Comparison of ENCODE assay signal across 8 cellular contexts in the genomic region with DNA sequence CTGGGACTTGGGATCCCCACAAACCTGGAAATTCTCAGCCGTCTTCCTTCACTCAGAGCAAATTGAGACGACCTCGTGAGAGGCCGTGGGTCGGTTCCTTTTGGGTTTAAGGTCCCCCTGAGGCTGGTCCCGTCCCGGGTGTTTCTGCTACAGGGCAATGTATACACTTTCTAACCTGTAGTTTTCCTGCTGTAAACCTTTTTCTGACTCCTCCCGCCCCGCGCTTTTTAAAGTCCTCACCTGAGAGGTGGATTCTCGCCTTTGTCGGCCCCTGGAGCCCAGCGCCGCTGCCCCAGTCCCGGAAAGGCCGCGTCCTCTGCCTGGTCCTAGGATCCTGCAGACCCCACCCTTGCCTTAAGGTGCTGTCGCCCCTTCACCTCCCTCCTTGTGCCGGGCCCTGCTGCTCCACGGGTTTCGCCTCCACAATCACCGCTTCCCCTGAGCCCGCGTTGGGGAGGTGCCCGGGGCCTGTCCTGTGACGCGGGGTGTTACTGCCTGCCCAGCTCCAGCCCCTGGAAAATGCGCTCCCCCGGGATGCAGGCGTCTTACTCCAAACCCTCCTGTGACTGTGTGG. TPM values are rescaled to one million over a fixed set of nuclear protein-coding genes. Genes with fewer than 3 reads are reported as not detected.
DNase-seq lines count a peak whose midpoint lies in the region; ATAC-seq and TF ChIP-seq lines count a peak whose summit lies in the region.

No MANE protein-coding gene starts in this region.

- H3K36me3 ChIP-seq in esophagus muscularis mucosa, result peaks cover 0 to 24% (median 15%) of the 10 kb centered on the region in 4 donors

- H3K27ac Mint-ChIP-seq in WTC11, result peak overlapping the region; percentile 70
- peak overlapping the region; percentile 88 to 99 (median 97) for H3K27ac Mint-ChIP-seq in nephron

- CTCF ChIA-PET in WTC11 (lab: Charles Lee), result interaction anchor here (1.0 to 2.4 kb wide), 9 partner anchors 8 to 361 kb away, joined by 3 to 9 read pairs (median 5); a partner anchor contains a TSS

- H3K27me3 ChIP-seq in esophagus muscularis mucosa, result no peaks in the 10 kb centered on the region

- POLR2A ChIA-PET in WTC11 (lab: Charles Lee), result interaction anchor here (1.0 kb wide), 1 partner anchor 10 kb away, joined by 3 read pairs; no protein-coding TSS in a partner anchor

- TF ChIP-seq CTCF in WTC11 (IDR thresholded peaks at IDR 0.05) (no peak), esophagus muscularis mucosa (IDR thresholded peaks at IDR 0.05) (no peak), nephron (IDR thresholded peaks at IDR 0.05; ENCODE audit: unreplicated experiment in 3 of 3) (no peak)

- no peak for TF ChIP-seq POLR2A in esophagus muscularis mucosa (IDR thresholded peaks at IDR 0.05; ENCODE audit: low read depth)

- TF ChIP-seq EP300 in esophagus muscularis mucosa (IDR thresholded peaks at IDR 0.05), result no peak

- WGBS in esophagus muscularis mucosa, result under 1% methylated on average over 26 of the region's 30 CpGs

- no peaks in the 10 kb centered on the region for H3K9me3 ChIP-seq in esophagus muscularis mucosa

- H3K9me3 Mint-ChIP-seq in WTC11, result no peaks in the 10 kb centered on the region
- H3K9me3 Mint-ChIP-seq in nephron, result no peaks in the 10 kb centered on the region

- H3K36me3 Mint-ChIP-seq in WTC11, result peaks cover 33% of the 10 kb centered on the region
- H3K36me3 Mint-ChIP-seq in nephron (ENCODE audit: low read depth), result peaks cover 29% of the 10 kb centered on the region

- H3K27me3 Mint-ChIP-seq in WTC11 (ENCODE audit: low read depth), result no peaks in the 10 kb centered on the region
- H3K27me3 Mint-ChIP-seq in nephron (ENCODE audit: low read depth), result no peaks in the 10 kb centered on the region

- peak overlapping the region; percentile 72 to 80 (median 74) for H3K27ac ChIP-seq in esophagus muscularis mucosa (replicated peaks in 1 of 4)

- peak; percentile 9 for DNase-seq in Ammon's horn (ENCODE audit: low spot score)
- peak; percentile 39 for DNase-seq in WTC11 (ENCODE audit: low spot score)
- no peak for DNase-seq in esophagus muscularis mucosa (ENCODE audit: extremely low spot score)
- DNase-seq in NCI-H1092 (lab: John Stamatoyannopoulos, UW), result no peak

- intact Hi-C loops in esophagus muscularis mucosa (cut with DNase I), result loop anchor here (5.0 kb wide), 1 partner anchor 35 kb away; a partner anchor contains a TSS

- H3K4me3 Mint-ChIP-seq in WTC11 (peak overlapping the region; percentile 91), nephron (peak overlapping the region; percentile 86 to 90 (median 89))

- H3K4me3 ChIP-seq in esophagus muscularis mucosa, result peak overlapping the region; percentile 66 to 78 (median 74)

- H3K4me1 Mint-ChIP-seq in WTC11, result peaks cover 33% of the 10 kb centered on the region
- peaks cover 21% of the 10 kb centered on the region for H3K4me1 Mint-ChIP-seq in nephron

- peak; percentile 3 for ATAC-seq in GM19324 (IDR thresholded peaks at IDR 0.05; ENCODE audit: low FRiP score, unreplicated experiment)
- peak; percentile 19 for ATAC-seq in HG03442 (IDR thresholded peaks at IDR 0.05; ENCODE audit: unreplicated experiment)
- ATAC-seq in WTC11, result peak; percentile 25
- ATAC-seq in GM18520 (IDR thresholded peaks at IDR 0.05; ENCODE audit: unreplicated experiment), result no peak

- peaks cover 8 to 15% (median 14%) of the 10 kb centered on the region in 4 donors for H3K4me1 ChIP-seq in esophagus muscularis mucosa

TF ChIP-seq in WTC11, 78 proteins besides CTCF, POLR2A, EP300 and RAD21:
- TF ChIP-seq, protein P1, sequence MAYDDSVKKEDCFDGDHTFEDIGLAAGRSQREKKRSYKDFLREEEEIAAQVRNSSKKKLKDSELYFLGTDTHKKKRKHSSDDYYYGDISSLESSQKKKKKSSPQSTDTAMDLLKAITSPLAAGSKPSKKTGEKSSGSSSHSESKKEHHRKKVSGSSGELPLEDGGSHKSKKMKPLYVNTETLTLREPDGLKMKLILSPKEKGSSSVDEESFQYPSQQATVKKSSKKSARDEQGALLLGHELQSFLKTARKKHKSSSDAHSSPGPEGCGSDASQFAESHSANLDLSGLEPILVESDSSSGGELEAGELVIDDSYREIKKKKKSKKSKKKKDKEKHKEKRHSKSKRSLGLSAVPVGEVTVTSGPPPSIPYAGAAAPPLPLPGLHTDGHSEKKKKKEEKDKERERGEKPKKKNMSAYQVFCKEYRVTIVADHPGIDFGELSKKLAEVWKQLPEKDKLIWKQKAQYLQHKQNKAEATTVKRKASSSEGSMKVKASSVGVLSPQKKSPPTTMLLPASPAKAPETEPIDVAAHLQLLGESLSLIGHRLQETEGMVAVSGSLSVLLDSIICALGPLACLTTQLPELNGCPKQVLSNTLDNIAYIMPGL (CRISPR knock-in tag; IDR thresholded peaks at IDR 0.05), result 0 out of 2 replicates have a peak, but pooled peaks have one; percentile 18
- TF ChIP-seq ZNF317 (CRISPR knock-in tag; IDR thresholded peaks at IDR 0.05; ENCODE audit: borderline replicate concordance, low read depth), result no peak
- TF ChIP-seq, protein P2, sequence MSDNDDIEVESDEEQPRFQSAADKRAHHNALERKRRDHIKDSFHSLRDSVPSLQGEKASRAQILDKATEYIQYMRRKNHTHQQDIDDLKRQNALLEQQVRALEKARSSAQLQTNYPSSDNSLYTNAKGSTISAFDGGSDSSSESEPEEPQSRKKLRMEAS (CRISPR knock-in tag; IDR thresholded peaks at IDR 0.05), result 0 out of 2 replicates have a peak, but pooled peaks have one; percentile 10
TF ChIP-seq in WTC11: peak in this region for 2.

RNA-seq across cellular contexts. Expression of a gene that starts 0.4 kb away (rescaled TPM):
- total RNA-seq in WTC11 (2021) (28.4 to 29.7 TPM (median 29.4 TPM) in 3 replicates), esophagus muscularis mucosa (1 to 10 TPM; 6.7 to 8.4 (median 7.4) TPM)

RNA-seq across cellular contexts. Expression of a gene that starts 35.4 kb away (rescaled TPM):
- total RNA-seq in WTC11 (2021) (15.2 to 17.6 TPM (median 17.5 TPM) in 3 replicates), esophagus muscularis mucosa (1 to 10 TPM; 1.7 to 3.5 (median 3.2) TPM)

RNA-seq across cellular contexts. Expression of a gene that starts 37.2 kb away (rescaled TPM):
- total RNA-seq in WTC11 (2021) (18.3 to 23.6 TPM (median 19.6 TPM) in 3 replicates), esophagus muscularis mucosa (10 to 100 TPM in 1 of 4 donors, 1 to 10 TPM in 3; 7.1 to 12.5 (median 8.5) TPM)

Comparison
In these comparisons a context has a peak if more than half of its experiments do, and no peak if none do; other contexts are left out.
1. DNase-seq: peak in Ammon's horn (single experiment) and WTC11 (single experiment); none in esophagus muscularis mucosa (single experiment) and NCI-H1092 (single experiment).